40 cellular contexts compared by ENCODE assay signal in the genomic region with DNA sequence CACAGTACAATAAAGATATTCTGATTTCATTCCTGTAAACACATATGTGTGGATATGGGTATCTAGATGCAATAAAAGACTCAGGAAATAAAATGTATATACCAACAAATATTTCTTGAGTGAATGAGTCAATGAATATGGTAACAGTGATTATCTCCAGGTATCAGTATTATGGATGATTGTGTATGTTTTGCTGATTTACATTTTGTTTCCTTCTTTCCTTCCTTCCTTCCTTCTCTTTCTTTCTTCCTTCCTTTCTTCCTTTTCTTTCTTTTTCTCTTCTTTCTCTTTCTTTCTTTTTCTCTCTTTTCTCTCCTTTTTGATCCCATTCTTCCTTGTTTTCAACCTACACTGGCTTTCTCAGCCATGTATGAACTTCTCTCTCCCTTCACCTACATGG.
"Had no signal": no experiment of that assay in that cellular context is flagged by ENCODE, and none has a peak within 500 bp of the region (broad histone marks: within the 10 kb centered on the region; RNA-seq: fewer than 3 reads in every experiment).

No MANE protein-coding gene starts in this region.

- H3K36me3 ChIP-seq: adrenal gland, ascending aorta, brain microvascular endothelial cell, breast epithelium, cardiac muscle cell had no signal

- ATAC-seq: activated naive CD4-positive, alpha-beta T cell treated with anti-CD3 and anti-CD28 coated beads, Interleukin-2, amount 50 U/mL, for 72 hours; activated naive CD8-positive, alpha-beta T cell treated with anti-CD3 and anti-CD28 coated beads, Interleukin-2, amount 50 U/mL, for 24 hours; activated T-cell treated with anti-CD3 and anti-CD28 coated beads, Interleukin-2, amount 50 U/mL, for 4 hours; activated T-cell treated with anti-CD3 and anti-CD28 coated beads, Interleukin-2, amount 50 U/mL, for 72 hours; activated T-helper 17 cell treated with anti-CD3 and anti-CD28 coated beads, Interleukin-2, amount 50 U/mL, for 72 hours; body of pancreas had no signal

- H3K4me3 ChIP-seq: adrenal gland, ascending aorta, body of pancreas, breast epithelium, cardiac muscle cell had no signal

- H3K4me3 Mint-ChIP-seq: activated naive CD4-positive, alpha-beta T cell treated with anti-CD3 and anti-CD28 coated beads for 36 hours; activated naive CD4-positive, alpha-beta T cell treated with anti-CD3 and anti-CD28 coated beads, Interleukin-2, amount 10 ng/mL, durations not matched to agents 7 days and 5 days; activated naive CD4-positive, alpha-beta T cell treated with anti-CD3 and anti-CD28 coated beads, Interleukin-2, amount 50 U/mL, for 24 hours; activated naive CD8-positive, alpha-beta T cell; activated naive CD8-positive, alpha-beta T cell treated with anti-CD3 and anti-CD28 coated beads for 36 hours; activated naive CD8-positive, alpha-beta T cell treated with anti-CD3 and anti-CD28 coated beads, Interleukin-2, amount 10 ng/mL, durations not matched to agents 7 days and 5 days; activated naive CD8-positive, alpha-beta T cell treated with anti-CD3 and anti-CD28 coated beads, Interleukin-2, amount 50 U/mL, for 24 hours; activated T-cell treated with anti-CD3 and anti-CD28 coated beads, Interleukin-2, amount 50 U/mL, for 24 hours; activated T-cell treated with anti-CD3 and anti-CD28 coated beads, Interleukin-2, amount 50 U/mL, for 4 hours; activated T-cell treated with anti-CD3 and anti-CD28 coated beads, Interleukin-2, amount 50 U/mL, for 72 hours; activated T-helper 1 cell treated with anti-CD3 and anti-CD28 coated beads, Interleukin-12 subunit alpha, Interleukin-12 subunit beta, Interleukin-2, Interleukin-4 antibody, amounts not matched to agents 30 ng/mL and 10 ng/mL and 1 ng/mL, durations not matched to agents 14 hours and 24 hours and 36 hours; activated T-helper 17 cell treated with anti-CD3 and anti-CD28 coated beads, Interleukin-2, amount 50 U/mL, for 72 hours; brain; central memory CD8-positive, alpha-beta T cell had no signal

- H3K27ac ChIP-seq: adrenal gland, ascending aorta, body of pancreas, brain microvascular endothelial cell, breast epithelium, cardiac muscle cell had no signal

- H3K4me1 ChIP-seq: adrenal gland, ascending aorta, body of pancreas, breast epithelium had no signal

- H3K27me3 ChIP-seq: adrenal gland, ascending aorta, body of pancreas, brain microvascular endothelial cell, cardiac muscle cell had no signal

- H3K9me3 ChIP-seq: adrenal gland, ascending aorta, body of pancreas, breast epithelium had no signal

- H3K4me1 Mint-ChIP-seq: activated naive CD4-positive, alpha-beta T cell treated with anti-CD3 and anti-CD28 coated beads, Interleukin-2, amount 10 ng/mL, durations not matched to agents 7 days and 5 days; activated naive CD4-positive, alpha-beta T cell treated with anti-CD3 and anti-CD28 coated beads, Interleukin-2, amount 50 U/mL, for 24 hours; activated naive CD8-positive, alpha-beta T cell treated with anti-CD3 and anti-CD28 coated beads for 36 hours; activated naive CD8-positive, alpha-beta T cell treated with anti-CD3 and anti-CD28 coated beads, Interleukin-2, amount 10 ng/mL, durations not matched to agents 7 days and 5 days; activated naive CD8-positive, alpha-beta T cell treated with anti-CD3 and anti-CD28 coated beads, Interleukin-2, amount 50 U/mL, for 24 hours; activated T-helper 17 cell treated with anti-CD3 and anti-CD28 coated beads, Interleukin-2, amount 50 U/mL, for 72 hours; central memory CD8-positive, alpha-beta T cell had no signal

- H3K9me3 Mint-ChIP-seq: activated naive CD4-positive, alpha-beta T cell treated with anti-CD3 and anti-CD28 coated beads for 36 hours; activated naive CD4-positive, alpha-beta T cell treated with anti-CD3 and anti-CD28 coated beads, Interleukin-2, amount 10 ng/mL, durations not matched to agents 7 days and 5 days; activated naive CD4-positive, alpha-beta T cell treated with anti-CD3 and anti-CD28 coated beads, Interleukin-2, amount 50 U/mL, for 24 hours; activated naive CD4-positive, alpha-beta T cell treated with anti-CD3 and anti-CD28 coated beads, Interleukin-2, amount 50 U/mL, for 72 hours; activated naive CD8-positive, alpha-beta T cell treated with anti-CD3 and anti-CD28 coated beads for 36 hours; activated naive CD8-positive, alpha-beta T cell treated with anti-CD3 and anti-CD28 coated beads, Interleukin-2, amount 10 ng/mL, durations not matched to agents 7 days and 5 days; activated naive CD8-positive, alpha-beta T cell treated with anti-CD3 and anti-CD28 coated beads, Interleukin-2, amount 50 U/mL, for 24 hours; activated T-cell treated with anti-CD3 and anti-CD28 coated beads, Interleukin-2, amount 50 U/mL, for 24 hours; activated T-cell treated with anti-CD3 and anti-CD28 coated beads, Interleukin-2, amount 50 U/mL, for 4 hours; activated T-cell treated with anti-CD3 and anti-CD28 coated beads, Interleukin-2, amount 50 U/mL, for 72 hours; activated T-helper 1 cell treated with anti-CD3 and anti-CD28 coated beads, Interleukin-12 subunit alpha, Interleukin-12 subunit beta, Interleukin-2, Interleukin-4 antibody, amounts not matched to agents 30 ng/mL and 10 ng/mL and 1 ng/mL, durations not matched to agents 14 hours and 24 hours and 36 hours; activated T-helper 17 cell treated with anti-CD3 and anti-CD28 coated beads, Interleukin-2, amount 50 U/mL, for 72 hours; activated T-helper 2 cell treated with anti-CD3 and anti-CD28 coated beads, Interferon-gamma antibody, Interleukin-2, Interleukin-4, amounts not matched to agents 10 μg/mL and 5 μg/mL and 100 μg/mL, durations not matched to agents 14 hours and 24 hours and 36 hours; brain; central memory CD8-positive, alpha-beta T cell had no signal

- H3K27ac Mint-ChIP-seq: activated naive CD4-positive, alpha-beta T cell treated with anti-CD3 and anti-CD28 coated beads for 36 hours; activated naive CD4-positive, alpha-beta T cell treated with anti-CD3 and anti-CD28 coated beads, Interleukin-2, amount 10 ng/mL, durations not matched to agents 7 days and 5 days; activated naive CD4-positive, alpha-beta T cell treated with anti-CD3 and anti-CD28 coated beads, Interleukin-2, amount 50 U/mL, for 72 hours; activated naive CD8-positive, alpha-beta T cell; activated naive CD8-positive, alpha-beta T cell treated with anti-CD3 and anti-CD28 coated beads for 36 hours; activated naive CD8-positive, alpha-beta T cell treated with anti-CD3 and anti-CD28 coated beads, Interleukin-2, amount 10 ng/mL, durations not matched to agents 7 days and 5 days; activated naive CD8-positive, alpha-beta T cell treated with anti-CD3 and anti-CD28 coated beads, Interleukin-2, amount 50 U/mL, for 24 hours; activated T-cell treated with anti-CD3 and anti-CD28 coated beads, Interleukin-2, amount 50 U/mL, for 24 hours; activated T-cell treated with anti-CD3 and anti-CD28 coated beads, Interleukin-2, amount 50 U/mL, for 72 hours; activated T-helper 1 cell treated with anti-CD3 and anti-CD28 coated beads, Interleukin-12 subunit alpha, Interleukin-12 subunit beta, Interleukin-2, Interleukin-4 antibody, amounts not matched to agents 30 ng/mL and 10 ng/mL and 1 ng/mL, durations not matched to agents 14 hours and 24 hours and 36 hours; activated T-helper 17 cell treated with anti-CD3 and anti-CD28 coated beads, Interleukin-2, amount 50 U/mL, for 72 hours; activated T-helper 2 cell treated with anti-CD3 and anti-CD28 coated beads, Interferon-gamma antibody, Interleukin-2, Interleukin-4, amounts not matched to agents 10 μg/mL and 5 μg/mL and 100 μg/mL, durations not matched to agents 14 hours and 24 hours and 36 hours; brain had no signal

- FAIRE-seq: astrocyte, bronchial epithelial cell had no signal

- H3K36me3 Mint-ChIP-seq: activated naive CD4-positive, alpha-beta T cell treated with anti-CD3 and anti-CD28 coated beads, Interleukin-2, amount 10 ng/mL, durations not matched to agents 7 days and 5 days; activated naive CD4-positive, alpha-beta T cell treated with anti-CD3 and anti-CD28 coated beads, Interleukin-2, amount 50 U/mL, for 72 hours; activated naive CD8-positive, alpha-beta T cell; activated naive CD8-positive, alpha-beta T cell treated with anti-CD3 and anti-CD28 coated beads for 36 hours; activated naive CD8-positive, alpha-beta T cell treated with anti-CD3 and anti-CD28 coated beads, Interleukin-2, amount 10 ng/mL, durations not matched to agents 7 days and 5 days; brain had no signal

- DNase-seq: activated effector memory CD4-positive, alpha-beta T cell treated with anti-CD3 and anti-CD28 coated beads, Interleukin-2, amount 50 U/mL, for 16 hours; activated effector memory CD4-positive, alpha-beta T cell treated with Interleukin-2 at 50 U/mL for 16 hours; activated gamma-delta T cell; activated gamma-delta T cell treated with Interleukin-2 at 50 U/mL for 16 hours; activated naive CD4-positive, alpha-beta T cell; activated naive CD4-positive, alpha-beta T cell treated with anti-CD3 and anti-CD28 coated beads for 36 hours; activated naive CD4-positive, alpha-beta T cell treated with anti-CD3 and anti-CD28 coated beads, Interleukin-2, amount 10 ng/mL, durations not matched to agents 7 days and 5 days; activated naive CD4-positive, alpha-beta T cell treated with anti-CD3 and anti-CD28 coated beads, Interleukin-2, amount 50 U/mL, for 16 hours; activated naive CD4-positive, alpha-beta T cell treated with Interleukin-2 at 50 U/mL for 16 hours; activated naive CD8-positive, alpha-beta T cell treated with anti-CD3 and anti-CD28 coated beads for 36 hours; activated naive CD8-positive, alpha-beta T cell treated with anti-CD3 and anti-CD28 coated beads, Interleukin-2, amount 10 ng/mL, durations not matched to agents 7 days and 5 days; activated naive CD8-positive, alpha-beta T cell treated with anti-CD3 and anti-CD28 coated beads, Interleukin-2, amount 50 U/mL, for 24 hours; activated T-cell treated with anti-CD3 and anti-CD28 coated beads, Interleukin-2, amount 50 U/mL, for 1 hour; activated T-cell treated with anti-CD3 and anti-CD28 coated beads, Interleukin-2, amount 50 U/mL, for 24 hours; activated T-cell treated with anti-CD3 and anti-CD28 coated beads, Interleukin-2, amount 50 U/mL, for 4 hours; activated T-cell treated with anti-CD3 and anti-CD28 coated beads, Interleukin-2, amount 50 U/mL, for 48 hours; activated T-cell treated with anti-CD3 and anti-CD28 coated beads, Interleukin-2, amount 50 U/mL, for 72 hours; adrenal gland; amniotic stem cell; amygdala; anterior cingulate cortex; aorta; body of pancreas; brain microvascular endothelial cell; caudate nucleus; central memory CD4-positive, alpha-beta T cell; cerebellar nuclear complex had no signal
